ENCODE assay signal across 18 cellular contexts in the genomic region with DNA sequence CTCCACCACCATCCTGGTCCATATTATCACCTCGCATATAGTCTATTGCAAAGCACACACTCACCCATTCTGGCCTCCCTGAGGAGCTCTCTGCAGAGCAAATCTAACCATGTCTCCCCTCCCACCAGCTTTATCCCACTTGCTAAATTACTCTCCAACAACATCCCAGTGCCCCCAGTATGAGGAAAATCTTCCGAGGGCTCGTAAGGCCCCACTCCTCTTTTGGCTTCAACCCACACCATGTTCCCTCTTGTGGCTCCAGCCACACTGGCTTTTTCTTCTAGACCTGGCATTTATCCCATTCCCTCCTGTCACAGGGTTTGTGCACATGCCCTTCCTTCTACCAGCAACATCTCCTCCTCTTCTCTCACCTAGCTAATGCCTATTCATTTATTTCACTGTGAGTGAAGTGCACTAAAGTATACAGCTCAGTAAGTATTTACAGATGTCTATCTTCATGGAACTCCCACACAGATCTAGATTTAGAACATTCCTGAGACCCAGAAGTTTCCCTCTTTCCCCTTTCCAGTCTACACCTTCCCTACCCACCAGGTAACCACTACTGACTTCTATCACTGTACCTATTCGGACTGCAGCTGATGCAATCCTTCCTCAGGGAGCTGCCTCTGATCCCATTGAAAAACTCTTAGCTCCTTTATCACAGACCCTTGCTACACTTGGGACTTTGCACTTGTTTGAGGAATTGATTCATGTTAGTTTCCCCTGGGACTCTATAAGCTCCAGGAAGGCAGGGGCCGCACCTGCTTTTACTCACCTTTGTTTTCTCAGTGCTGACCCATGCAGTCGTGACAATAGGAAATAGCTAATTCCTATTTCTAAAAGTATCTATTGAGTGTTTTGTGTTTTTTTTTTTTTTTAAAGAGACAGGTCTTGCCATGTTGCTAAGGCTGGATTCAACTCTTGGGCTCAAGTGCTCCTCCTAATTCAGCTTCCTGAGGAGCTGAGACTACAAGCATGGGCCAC. TPM values are rescaled to one million over a fixed set of nuclear protein-coding genes. Genes with fewer than 3 reads are reported as not detected.
DNase-seq lines count a peak whose midpoint lies in the region; ATAC-seq, FAIRE-seq and TF ChIP-seq lines count a peak whose summit lies in the region.
"Had no signal": no experiment of that assay in that cellular context is flagged by ENCODE, and none has a peak within 500 bp of the region (broad histone marks: within the 10 kb centered on the region; RNA-seq: fewer than 3 reads in every experiment).

No MANE protein-coding gene starts in this region.

- H4K20me1 ChIP-seq in mammary epithelial cell (ENCODE audit: insufficient read depth, low read length) (no peaks in the 10 kb centered on the region), K562 (replicated peaks; ENCODE audit: control insufficient read depth, insufficient read depth, low read length) (peaks cover 14% of the 10 kb centered on the region), PC-3 (ENCODE audit: low read length) (no peaks in the 10 kb centered on the region)

- peaks cover 6% of the 10 kb centered on the region for H3F3A ChIP-seq in PC-3 (ENCODE audit: low read length, unreplicated experiment)

- H3K79me2 ChIP-seq in mammary epithelial cell (ENCODE audit: insufficient read depth, low read length) = peaks cover 88% of the 10 kb centered on the region
- peaks cover 58% of the 10 kb centered on the region for H3K79me2 ChIP-seq in K562 (ENCODE audit: control insufficient read depth, insufficient read depth, low read length)
- H3K79me2 ChIP-seq in PC-3 (ENCODE audit: low read length) = peaks cover 91% of the 10 kb centered on the region

- in situ Hi-C loops in mammary epithelial cell (cut with MboI; ENCODE audit: low sequenced_read_pairs in 2 of 2) = no loop called here
- in situ Hi-C loops in K562 (cut with MboI) = no loop called here

- H3K4me1 Mint-ChIP-seq in MCF 10A (ENCODE audit: insufficient read depth, unreplicated experiment) = peaks cover 17% of the 10 kb centered on the region

- BruUV-seq in MCF 10A (replicated peaks; lab: Mats Ljungman, UMichigan) (no TSS peak), mammary epithelial cell (replicated peaks; lab: Mats Ljungman, UMichigan) (no TSS peak), K562 (replicated peaks; lab: Mats Ljungman, UMichigan) (no TSS peak), PC-3 (replicated peaks; lab: Mats Ljungman, UMichigan) (no TSS peak)

- FAIRE-seq in K562 (lab: Jason Lieb, UNC) = no peak

- H3K36me3 ChIP-seq in mammary epithelial cell (ENCODE audit: insufficient read depth, low read length) = peaks cover 43% of the 10 kb centered on the region
- H3K36me3 ChIP-seq in K562 (ENCODE audit: control insufficient read depth, insufficient read depth, low read length) = peaks cover 95% of the 10 kb centered on the region
- peaks cover 17 to 39% of the 10 kb centered on the region in 2 donors for H3K36me3 ChIP-seq in lung (ENCODE audit: control insufficient read depth in 2 of 2, insufficient read depth in 2 of 2, low read length in 2 of 2)
- H3K36me3 ChIP-seq in upper lobe of right lung = peaks cover 80% of the 10 kb centered on the region
- H3K36me3 ChIP-seq in PC-3 (ENCODE audit: low read depth, low read length) = peaks cover 69% of the 10 kb centered on the region
- peaks cover 40% of the 10 kb centered on the region for H3K36me3 ChIP-seq in H7 (replicated peaks; ENCODE audit: control insufficient read depth, insufficient read depth, low read length)

- H3K9me1 ChIP-seq in K562 (ENCODE audit: control insufficient read depth, insufficient read depth, low read length) = peaks cover 4% of the 10 kb centered on the region

- peaks cover 67% of the 10 kb centered on the region for H3K36me3 Mint-ChIP-seq in MCF 10A (ENCODE audit: insufficient read depth, unreplicated experiment)
- H3K36me3 Mint-ChIP-seq: natural killer cell had no signal

- H3K4me3 Mint-ChIP-seq in MCF 10A (ENCODE audit: unreplicated experiment) = no peak overlapping the region
- H3K4me3 Mint-ChIP-seq: natural killer cell; stimulated activated naive CD8-positive, alpha-beta T cell treated with anti-CD3 and anti-CD28 coated beads, Interleukin-15, amount 100 ng/mL, for 72 hours had no signal

- no peak for TF ChIP-seq CTCF in MCF 10A (IDR thresholded peaks at IDR 0.05; ENCODE audit: unreplicated experiment)
- no peak for TF ChIP-seq CTCF in mammary epithelial cell (conservative IDR thresholded peaks at IDR 0.05 in 1 of 2, IDR thresholded peaks at IDR 0.05 in 1 of 2; ENCODE audit: extremely low read depth in 1 of 2, insufficient read depth in 1 of 2, low read depth in 1 of 2, low read length in 2 of 2)
- no peak for TF ChIP-seq CTCF in K562 (IDR thresholded peaks at IDR 0.05 in 2 of 3, conservative IDR thresholded peaks at IDR 0.05 in 1 of 3; ENCODE audit: insufficient read depth in 2 of 3, low read depth in 1 of 3, low read length in 3 of 3)
- no peak for TF ChIP-seq CTCF in lung (IDR thresholded peaks at IDR 0.05; ENCODE audit: control extremely low read depth, extremely low read depth)
- TF ChIP-seq CTCF in upper lobe of right lung (IDR thresholded peaks at IDR 0.05) = no peak
- no peak for TF ChIP-seq CTCF in PC-3 (conservative IDR thresholded peaks at IDR 0.05; ENCODE audit: low read depth, low read length)

- no peak for TF ChIP-seq RAD21 in K562 (CRISPR knock-in tag; conservative IDR thresholded peaks at IDR 0.05 in 1 of 2, IDR thresholded peaks at IDR 0.05 in 1 of 2)

- H3K4me1 ChIP-seq in mammary epithelial cell (ENCODE audit: insufficient read depth, low read length) (peaks cover 21% of the 10 kb centered on the region), K562 (replicated peaks in 1 of 2; ENCODE audit: control insufficient read depth in 2 of 2, insufficient read depth in 2 of 2, low read length in 2 of 2) (peaks cover 3 to 6% of the 10 kb centered on the region in 2 experiments; a peak in 4 of 5 replicates), lung (ENCODE audit: control insufficient read depth in 2 of 2, insufficient read depth in 2 of 2, low read length in 2 of 2) (peaks cover 2 to 10% of the 10 kb centered on the region in 2 donors), upper lobe of right lung (peaks cover 21% of the 10 kb centered on the region), PC-3 (ENCODE audit: insufficient read depth, low read length) (peaks cover 20% of the 10 kb centered on the region)

- H3K27me3 Mint-ChIP-seq in MCF 10A (ENCODE audit: insufficient read depth, unreplicated experiment) = no peaks in the 10 kb centered on the region
- H3K27me3 Mint-ChIP-seq: stimulated activated naive CD8-positive, alpha-beta T cell treated with anti-CD3 and anti-CD28 coated beads, Interleukin-15, amount 100 ng/mL, for 72 hours had no signal

- peak; percentile 51; the same call in 1 of the 2 replicates for TF ChIP-seq POLR2A in K562 (conservative IDR thresholded peaks at IDR 0.05)

- no peaks in the 10 kb centered on the region for H3K9me3 ChIP-seq in mammary epithelial cell (replicated peaks; ENCODE audit: insufficient read depth, low read length)
- H3K9me3 ChIP-seq in K562 (replicated peaks; ENCODE audit: control insufficient read depth, insufficient read depth, low read depth, low read length) = no peaks in the 10 kb centered on the region
- H3K9me3 ChIP-seq in lung (ENCODE audit: control insufficient read depth in 2 of 2, insufficient read depth in 1 of 2, low read length in 1 of 2) = peaks cover 0 to 2% of the 10 kb centered on the region in 2 donors
- H3K9me3 ChIP-seq in upper lobe of right lung = no peaks in the 10 kb centered on the region
- no peaks in the 10 kb centered on the region for H3K9me3 ChIP-seq in PC-3 (ENCODE audit: low read length)

- CTCF ChIA-PET in MCF 10A (lab: Yijun Ruan, JAX) (interaction anchor here (0.6 to 3.4 kb wide), 6 partner anchors 12 to 361 kb away, joined by 3 to 21 read pairs (median 4); no protein-coding TSS in a partner anchor), mammary epithelial cell (lab: Charles Lee; ENCODE audit: low non-redundant PET) (interaction anchor here (0.6 kb wide), 2 partner anchors 11 to 164 kb away, joined by 3 to 4 read pairs; no protein-coding TSS in a partner anchor), K562 (lab: Yijun Ruan, JAX; ENCODE audit: low intra/inter-chr PET ratio) (no interaction called here), PC-3 (lab: Charles Lee) (interaction anchor here (0.7 kb wide), 1 partner anchor 38 kb away, joined by 3 read pairs; no protein-coding TSS in a partner anchor)

- dilution Hi-C loops in mammary epithelial cell (cut with HindIII; ENCODE audit: low sequenced_read_pairs) = no loop called here

- H3K4me3 ChIP-seq in mammary epithelial cell (replicated peaks in 1 of 3; ENCODE audit: insufficient read depth in 1 of 3, low read depth in 2 of 3, low read length in 3 of 3) (no peak overlapping the region), K562 (no peak overlapping the region), lung (no peak overlapping the region), upper lobe of right lung (no peak overlapping the region), PC-3 (ENCODE audit: low read length) (no peak overlapping the region), H7 (ENCODE audit: insufficient read depth, low read depth, low read length) (no peak overlapping the region)

- no peak overlapping the region for H3K9ac ChIP-seq in mammary epithelial cell (ENCODE audit: insufficient read depth, low read length)
- H3K9ac ChIP-seq in K562 (ENCODE audit: insufficient read depth in 1 of 2, low read depth in 2 of 2, low read length in 2 of 2) = no peak overlapping the region
- H3K9ac ChIP-seq in PC-3 (ENCODE audit: low read length) = no peak overlapping the region

- no peaks in the 10 kb centered on the region for H3K9me3 Mint-ChIP-seq in MCF 10A (ENCODE audit: unreplicated experiment)
- H3K9me3 Mint-ChIP-seq: natural killer cell; stimulated activated naive CD8-positive, alpha-beta T cell treated with anti-CD3 and anti-CD28 coated beads, Interleukin-15, amount 100 ng/mL, for 72 hours had no signal

- WGBS in mammary epithelial cell (ENCODE audit: low coverage, missing lambda C conversion rate) = 88% methylated on average over 6 of the region's 6 CpGs
- 85% methylated on average over 6 of the region's 6 CpGs for WGBS in K562 (ENCODE audit: insufficient coverage, low coverage, missing lambda C conversion rate)
- WGBS in lung, 2 donors = 77 to 79% methylated on average over 6 of the region's 6 CpGs

- TF ChIP-seq EP300 in K562 (IDR thresholded peaks at IDR 0.05; ENCODE audit: low read length) = no peak

- H3K27me3 ChIP-seq in mammary epithelial cell (ENCODE audit: insufficient read depth, low read length) (no peaks in the 10 kb centered on the region), K562 (ENCODE audit: control insufficient read depth in 2 of 2, insufficient read depth in 2 of 2, low read length in 2 of 2) (no peaks in the 10 kb centered on the region), lung (ENCODE audit: control insufficient read depth, insufficient read depth) (no peaks in the 10 kb centered on the region), upper lobe of right lung (no peaks in the 10 kb centered on the region), PC-3 (ENCODE audit: low read length) (no peaks in the 10 kb centered on the region), H7 (ENCODE audit: control insufficient read depth, insufficient read depth, low read length) (no peaks in the 10 kb centered on the region)

- H3K9me2 ChIP-seq in PC-3 (replicated peaks; ENCODE audit: low read length) = no peaks in the 10 kb centered on the region

- intact Hi-C loops in MCF 10A (cut with micrococcal nuclease) = no loop called here
- intact Hi-C loops in mammary epithelial cell (cut with micrococcal nuclease) = no loop called here
- intact Hi-C loops in K562 (cut with micrococcal nuclease) = no loop called here
- intact Hi-C loops in upper lobe of right lung (cut with DNase I) = no loop called here
- intact Hi-C loops in PC-3 (cut with micrococcal nuclease) = no loop called here

- H2AFZ ChIP-seq in mammary epithelial cell (ENCODE audit: low read depth, low read length) = no peak overlapping the region
- no peak overlapping the region for H2AFZ ChIP-seq in K562 (ENCODE audit: low read depth, low read length)
- H2AFZ ChIP-seq in PC-3 (ENCODE audit: low read length) = no peak overlapping the region

- ATAC-seq in K562 (no peak), lung (ENCODE audit: insufficient read depth, low FRiP score) (peak; percentile 31), upper lobe of right lung (peak; percentile 27), PC-3 (no peak)
- ATAC-seq: left cardiac atrium; natural killer cell; stimulated activated naive CD8-positive, alpha-beta T cell treated with anti-CD3 and anti-CD28 coated beads, Interleukin-15, amount 100 ng/mL, for 72 hours had no signal

- H3K4me2 ChIP-seq in mammary epithelial cell (ENCODE audit: insufficient read depth, low read depth, low read length) (no peak overlapping the region), K562 (ENCODE audit: insufficient read depth, low read length) (no peak overlapping the region), PC-3 (ENCODE audit: low read length) (no peak overlapping the region)

- DNase-seq in MCF 10A (ENCODE audit: unreplicated experiment) (no peak), mammary epithelial cell (no peak), K562 (ENCODE audit: extremely low read depth in 1 of 4, low spot score in 3 of 4) (no peak), lung (ENCODE audit: low spot score) (no peak), upper lobe of right lung (no peak), NK-92 (lab: John Stamatoyannopoulos, UW; ENCODE audit: unreplicated experiment) (no peak), PC-3 (no peak), H7 (no peak)
- DNase-seq: activated CD4-positive, alpha-beta T cell treated with anti-CD3 and anti-CD28 coated beads for 4 hours; central memory CD4-positive, alpha-beta T cell; Karpas-422; left cardiac atrium; natural killer cell; NCI-H1417; Right ventricle myocardium superior; stimulated activated CD4-positive, alpha-beta T cell treated with anti-CD3 and anti-CD28 coated beads, Interleukin-12 subunit alpha, Interleukin-12 subunit beta, amount 100 ng/mL, for 4 hours; stimulated activated naive CD8-positive, alpha-beta T cell treated with anti-CD3 and anti-CD28 coated beads, Interleukin-15, amount 100 ng/mL, for 72 hours; T-helper 2 cell had no signal

- H3K27ac ChIP-seq in mammary epithelial cell (ENCODE audit: insufficient read depth, low read depth, low read length) = no peak overlapping the region
- H3K27ac ChIP-seq in K562 (ENCODE audit: extremely low read depth, low read depth, low read length) = no peak overlapping the region
- no peak overlapping the region for H3K27ac ChIP-seq in lung (ENCODE audit: low read depth in 1 of 2, low read length in 1 of 2)
- H3K27ac ChIP-seq in upper lobe of right lung = no peak overlapping the region
- H3K27ac ChIP-seq in PC-3 (ENCODE audit: low read length) = no peak overlapping the region

- H3K27ac Mint-ChIP-seq in MCF 10A (ENCODE audit: low read depth, unreplicated experiment) = peak overlapping the region; percentile 20
- H3K27ac Mint-ChIP-seq: stimulated activated naive CD8-positive, alpha-beta T cell treated with anti-CD3 and anti-CD28 coated beads, Interleukin-15, amount 100 ng/mL, for 72 hours had no signal

- POLR2A ChIA-PET in MCF 10A (lab: Yijun Ruan, JAX) (no interaction called here), K562 (lab: Yijun Ruan, JAX) (interaction anchor here (0.6 to 1.6 kb wide), 14 partner anchors 9 to 1098 kb away, joined by 3 to 9 read pairs (median 3); a partner anchor contains a TSS), PC-3 (lab: Charles Lee; ENCODE audit: unreplicated experiment) (interaction anchor here (0.5 kb wide), 1 partner anchor 145 kb away, joined by 5 read pairs; no protein-coding TSS in a partner anchor)

RNA-seq across cellular contexts. Expression of a gene that starts 15.5 kb away (rescaled TPM):
- total RNA-seq in MCF 10A (2022) (47.6 and 66.8 TPM in 2 replicates), mammary epithelial cell (10 to 100 TPM; 57.2 to 82.0 TPM), K562 (2014; rRNA removed) (166 and 199 TPM in 2 replicates), K562 (2014; rRNA removed; fragmentation: Illumina TruSeq; extraction: Trizol) (97.5 and 126 TPM in 2 replicates), K562 (2015; rRNA removed; fragmentation: Illumina TruSeq; extraction: Trizol) (130 and 136 TPM in 2 replicates), K562 (2021) (143 and 149 TPM in 2 replicates), lung (10 to 100 TPM; 70.8 to 90.2 TPM), upper lobe of right lung (94.1 TPM), PC-3 (2014; rRNA removed) (164 and 192 TPM in 2 replicates)
- polyA plus RNA-seq in mammary epithelial cell (110 TPM), K562 (2011; rRNA removed) (145 and 165 TPM in 2 replicates), K562 (2014; fragmentation: Illumina TruSeq; extraction: Trizol) (134 and 163 TPM in 2 replicates), K562 (2014; fragmentation: Nextera tagmentation; extraction: Ambion mirVana) (100 to 1,000 TPM; 414 to 424 TPM), K562 (2014; rRNA removed) (195 and 240 TPM in 2 replicates), lung (100 to 1,000 TPM; 112 to 219 TPM)
- 56.3 TPM for polyA minus RNA-seq in mammary epithelial cell
- 39.2 and 66.5 TPM in 2 replicates for total RNA-seq in K562 (2011; cell fraction: chromatin; rRNA removed; ENCODE audit: low replicate concordance)
- 54.2 and 60.8 TPM in 2 replicates for total RNA-seq in K562 (2011; cell fraction: nucleolus; rRNA removed)
- 55.7 and 67.6 TPM in 2 replicates for total RNA-seq in K562 (2011; cell fraction: nucleoplasm; rRNA removed)
- 149 and 217 TPM in 2 replicates for polyA plus RNA-seq in K562 (2011; cell fraction: cytosol; rRNA removed)
- 68.7 and 82.6 TPM in 2 replicates for polyA plus RNA-seq in K562 (2011; cell fraction: nucleus; rRNA removed)
- 102 and 171 TPM in 2 replicates for polyA plus RNA-seq in K562 (2012)
- 39.8 and 41.8 TPM in 2 replicates for polyA minus RNA-seq in K562 (2011; rRNA and poly(A)+ RNA removed)
- 38.6 and 39.1 TPM in 2 replicates for polyA minus RNA-seq in K562 (2011; cell fraction: cytosol; rRNA and poly(A)+ RNA removed)
- 15.3 and 25.4 TPM in 2 replicates for polyA minus RNA-seq in K562 (2011; cell fraction: nucleus; rRNA and poly(A)+ RNA removed)
- total RNA-seq in H7 (2014; rRNA removed; shearing (Covaris generic)) = 91.0 and 92.0 TPM in 2 replicates

RNA-seq across cellular contexts. Expression of a gene that starts 15.6 kb away (rescaled TPM):
- 22.3 and 22.6 TPM in 2 replicates for total RNA-seq in MCF 10A (2022)
- total RNA-seq in mammary epithelial cell = 100 to 1,000 TPM; 121 to 182 TPM
- polyA plus RNA-seq in mammary epithelial cell = 141 TPM
- polyA minus RNA-seq in mammary epithelial cell = 256 TPM
- 125 and 274 TPM in 2 replicates for total RNA-seq in K562 (2011; cell fraction: chromatin; rRNA removed; ENCODE audit: low replicate concordance)
- total RNA-seq in K562 (2011; cell fraction: nucleolus; rRNA removed) = 162 and 166 TPM in 2 replicates
- total RNA-seq in K562 (2011; cell fraction: nucleoplasm; rRNA removed) = 160 TPM in 2 replicates
- 12.6 and 22.5 TPM in 2 replicates for total RNA-seq in K562 (2014; rRNA removed)
- total RNA-seq in K562 (2014; rRNA removed; fragmentation: Illumina TruSeq; extraction: Trizol) = 10.8 and 14.4 TPM in 2 replicates
- total RNA-seq in K562 (2015; rRNA removed; fragmentation: Illumina TruSeq; extraction: Trizol) = 14.0 and 14.3 TPM in 2 replicates
- total RNA-seq in K562 (2021) = 39.2 and 39.4 TPM in 2 replicates
- polyA plus RNA-seq in K562 (2011; rRNA removed) = 37.0 and 59.6 TPM in 2 replicates
- 69.9 and 86.4 TPM in 2 replicates for polyA plus RNA-seq in K562 (2011; cell fraction: cytosol; rRNA removed)
- 128 and 148 TPM in 2 replicates for polyA plus RNA-seq in K562 (2011; cell fraction: nucleus; rRNA removed)
- polyA plus RNA-seq in K562 (2012) = 27.9 and 28.7 TPM in 2 replicates
- 32.5 and 35.7 TPM in 2 replicates for polyA plus RNA-seq in K562 (2014; fragmentation: Illumina TruSeq; extraction: Trizol)
- polyA plus RNA-seq in K562 (2014; fragmentation: Nextera tagmentation; extraction: Ambion mirVana) = under 1 TPM; 0.14 to 0.17 TPM
- polyA plus RNA-seq in K562 (2014; rRNA removed) = 26.8 and 31.0 TPM in 2 replicates
- polyA minus RNA-seq in K562 (2011; rRNA and poly(A)+ RNA removed) = 52.7 and 68.9 TPM in 2 replicates
- 35.2 and 46.9 TPM in 2 replicates for polyA minus RNA-seq in K562 (2011; cell fraction: cytosol; rRNA and poly(A)+ RNA removed)
- polyA minus RNA-seq in K562 (2011; cell fraction: nucleus; rRNA and poly(A)+ RNA removed) = 25.6 and 33.4 TPM in 2 replicates
- 10 to 100 TPM; 93.1 to 94.5 TPM for total RNA-seq in lung
- polyA plus RNA-seq in lung = 10 to 100 TPM; 49.0 to 83.6 TPM
- 119 TPM for total RNA-seq in upper lobe of right lung
- total RNA-seq in PC-3 (2014; rRNA removed) = 23.6 and 26.9 TPM in 2 replicates
- 24.9 and 36.2 TPM in 2 replicates for total RNA-seq in H7 (2014; rRNA removed; shearing (Covaris generic))

RNA-seq across cellular contexts. Expression of a gene that starts 46.9 kb away (rescaled TPM):
- total RNA-seq in MCF 10A (2022) = not detected in 2 replicates
- total RNA-seq in mammary epithelial cell = 1 to 10 TPM in 1 of 2 donors, not detected in 1; 2.0 TPM
- not detected for polyA plus RNA-seq in mammary epithelial cell
- 1.3 TPM for polyA minus RNA-seq in mammary epithelial cell
- total RNA-seq in K562 (2011; cell fraction: chromatin; rRNA removed; ENCODE audit: low replicate concordance) = 2.2 and 4.6 TPM in 2 replicates
- 1.8 and 2.5 TPM in 2 replicates for total RNA-seq in K562 (2011; cell fraction: nucleolus; rRNA removed)
- 1.6 and 1.9 TPM in 2 replicates for total RNA-seq in K562 (2011; cell fraction: nucleoplasm; rRNA removed)
- 0.20 and 0.41 TPM in 2 replicates for total RNA-seq in K562 (2014; rRNA removed)
- 0.13 and 0.18 TPM in 2 replicates for total RNA-seq in K562 (2014; rRNA removed; fragmentation: Illumina TruSeq; extraction: Trizol)
- 0.07 and 0.11 TPM in 2 replicates for total RNA-seq in K562 (2015; rRNA removed; fragmentation: Illumina TruSeq; extraction: Trizol)
- 0.07 and 0.18 TPM in 2 replicates for total RNA-seq in K562 (2021)
- 0.30 and 0.46 TPM in 2 replicates for polyA plus RNA-seq in K562 (2011; rRNA removed)
- polyA plus RNA-seq in K562 (2011; cell fraction: cytosol; rRNA removed) = 0.15 and 0.57 TPM in 2 replicates
- polyA plus RNA-seq in K562 (2011; cell fraction: nucleus; rRNA removed) = 3.4 and 5.7 TPM in 2 replicates
- polyA plus RNA-seq in K562 (2012) = 0.35 and 1.5 TPM in 2 replicates
- polyA plus RNA-seq in K562 (2014; fragmentation: Illumina TruSeq; extraction: Trizol) = 0.15 and 0.19 TPM in 2 replicates
- under 1 TPM in 1 of 2 experiments, not detected in 1; 0.03 TPM for polyA plus RNA-seq in K562 (2014; fragmentation: Nextera tagmentation; extraction: Ambion mirVana)
- polyA plus RNA-seq in K562 (2014; rRNA removed) = 0.04 and 0.61 TPM in 2 replicates
- 0.24 and 0.25 TPM in 2 replicates for polyA minus RNA-seq in K562 (2011; rRNA and poly(A)+ RNA removed)
- 0.48 TPM in 1 of 2 replicates, not detected in the other for polyA minus RNA-seq in K562 (2011; cell fraction: cytosol; rRNA and poly(A)+ RNA removed)
- 0.67 and 0.81 TPM in 2 replicates for polyA minus RNA-seq in K562 (2011; cell fraction: nucleus; rRNA and poly(A)+ RNA removed)
- total RNA-seq in lung = under 1 TPM in 1 of 2 donors, not detected in 1; 0.15 TPM
- under 1 TPM; 0.07 to 0.30 TPM for polyA plus RNA-seq in lung
- 1.6 TPM for total RNA-seq in upper lobe of right lung
- not detected in 2 replicates for total RNA-seq in PC-3 (2014; rRNA removed)
- total RNA-seq in H7 (2014; rRNA removed; shearing (Covaris generic)) = 1.0 and 2.0 TPM in 2 replicates
- total RNA-seq: natural killer cell had no signal

Comparison
In these comparisons a context has a peak if more than half of its experiments do, and no peak if none do; other contexts are left out.
1. ATAC-seq: peak in lung (single experiment) and upper lobe of right lung (single experiment); none in K562 (single experiment) and PC-3 (single experiment).